ENCODE assay signal across 10 cellular contexts in genomic region chr5:53991942-53992341, GRCh38.
DNase-seq lines count a peak whose midpoint lies in the region; ATAC-seq and TF ChIP-seq lines count a peak whose summit lies in the region.
"Had no signal": no experiment of that assay in that cellular context is flagged by ENCODE, and none has a peak within 500 bp of the region (broad histone marks: within the 10 kb centered on the region; RNA-seq: fewer than 3 reads in every experiment).

No MANE protein-coding gene starts in this region.

- H3K27me3 ChIP-seq in heart right ventricle (no peaks in the 10 kb centered on the region), endodermal cell (ENCODE audit: control insufficient read depth, insufficient read depth, low read length, poor library complexity, severe bottlenecking) (no peaks in the 10 kb centered on the region), upper lobe of left lung (no peaks in the 10 kb centered on the region)
- no peaks in the 10 kb centered on the region for H3K27me3 ChIP-seq in CD8-positive, alpha-beta memory T cell (ENCODE audit: insufficient read depth, low read length, poor library complexity, severe bottlenecking)
- H3K27me3 ChIP-seq: SJSA1 had no signal

- intact Hi-C loops in heart right ventricle (cut with DNase I) (loop anchor here in 1 of 10 donors (10.0 kb wide), 1 partner anchor 517 kb away; no protein-coding TSS in a partner anchor), cardiac septum (cut with DNase I) (loop anchor here (5.0 kb wide), 1 partner anchor 510 kb away; the partner anchor contains the start of gene FST)

- no peak overlapping the region for H3K4me3 Mint-ChIP-seq in endodermal cell
- no peak overlapping the region for H3K4me3 Mint-ChIP-seq in CD8-positive, alpha-beta memory T cell
- H3K4me3 Mint-ChIP-seq: activated naive CD4-positive, alpha-beta T cell treated with anti-CD3 and anti-CD28 coated beads for 36 hours had no signal

- CTCF ChIA-PET in CD8-positive, alpha-beta memory T cell (lab: Charles Lee), result no interaction called here

- DNase-seq in heart right ventricle (no peak), cardiac septum (ENCODE audit: low spot score) (no peak), NCI-H460 (ENCODE audit: extremely low read depth, low read depth) (peak; percentile 7), endodermal cell (no peak), upper lobe of left lung (no peak), NCI-H2227 (lab: John Stamatoyannopoulos, UW; ENCODE audit: unreplicated experiment) (no peak), hepatic stellate cell (ENCODE audit: low spot score) (no peak)
- DNase-seq in CD8-positive, alpha-beta memory T cell, result no peak
- DNase-seq: activated naive CD4-positive, alpha-beta T cell treated with anti-CD3 and anti-CD28 coated beads for 36 hours had no signal

- ATAC-seq in heart right ventricle (peak in 1 of 8 donors; percentile 28), upper lobe of left lung (ENCODE audit: low FRiP score in 2 of 2) (no peak)

- H3K36me3 ChIP-seq in heart right ventricle (peaks cover 0 to 4% (median 0%) of the 10 kb centered on the region in 9 donors), endodermal cell (ENCODE audit: control insufficient read depth, insufficient read depth, low read length) (no peaks in the 10 kb centered on the region), upper lobe of left lung (no peaks in the 10 kb centered on the region)
- no peaks in the 10 kb centered on the region for H3K36me3 ChIP-seq in CD8-positive, alpha-beta memory T cell (ENCODE audit: insufficient read depth, low read length)
- H3K36me3 ChIP-seq: SJSA1 had no signal

- H3K27ac ChIP-seq in heart right ventricle (no peak overlapping the region), endodermal cell (ENCODE audit: low read depth, low read length) (no peak overlapping the region), upper lobe of left lung (no peak overlapping the region)
- no peak overlapping the region for H3K27ac ChIP-seq in CD8-positive, alpha-beta memory T cell (ENCODE audit: low read depth, low read length)
- H3K27ac ChIP-seq: SJSA1 had no signal

- no peaks in the 10 kb centered on the region for H3K36me3 Mint-ChIP-seq in endodermal cell (ENCODE audit: low read depth)
- H3K36me3 Mint-ChIP-seq in CD8-positive, alpha-beta memory T cell, result peaks cover 5 to 8% (median 8%) of the 10 kb centered on the region in 3 donors

- no peaks in the 10 kb centered on the region for H3K9me3 Mint-ChIP-seq in endodermal cell
- no peaks in the 10 kb centered on the region for H3K9me3 Mint-ChIP-seq in CD8-positive, alpha-beta memory T cell
- H3K9me3 Mint-ChIP-seq: activated naive CD4-positive, alpha-beta T cell treated with anti-CD3 and anti-CD28 coated beads for 36 hours had no signal

- H3K4me3 ChIP-seq in heart right ventricle (no peak overlapping the region), endodermal cell (ENCODE audit: low read length) (no peak overlapping the region), upper lobe of left lung (no peak overlapping the region)
- H3K4me3 ChIP-seq in CD8-positive, alpha-beta memory T cell (ENCODE audit: low read length), result no peak overlapping the region
- H3K4me3 ChIP-seq: SJSA1 had no signal

- no peak overlapping the region for H3K9ac ChIP-seq in endodermal cell (ENCODE audit: extremely low read depth, low read length, poor library complexity, severe bottlenecking)

- H3K4me1 ChIP-seq in heart right ventricle (no peaks in the 10 kb centered on the region), endodermal cell (ENCODE audit: control insufficient read depth, insufficient read depth, low read length) (peaks cover 7% of the 10 kb centered on the region), upper lobe of left lung (no peaks in the 10 kb centered on the region)
- H3K4me1 ChIP-seq in CD8-positive, alpha-beta memory T cell (ENCODE audit: insufficient read depth, low read length), result no peaks in the 10 kb centered on the region
- H3K4me1 ChIP-seq: SJSA1 had no signal

- no peak for TF ChIP-seq EP300 in upper lobe of left lung (IDR thresholded peaks at IDR 0.05)

- H3K4me1 Mint-ChIP-seq in endodermal cell, result peaks cover 44% of the 10 kb centered on the region
- no peaks in the 10 kb centered on the region for H3K4me1 Mint-ChIP-seq in CD8-positive, alpha-beta memory T cell

- 97 to 99% methylated on average over 4 of the region's 4 CpGs for WGBS in heart right ventricle, 2 donors
- 90 to 96% methylated on average over 4 of the region's 4 CpGs for WGBS in endodermal cell (ENCODE audit: insufficient coverage in 1 of 2, insufficient read length in 1 of 2), 2 experiments
- WGBS in upper lobe of left lung, 2 donors, result 96 to 97% methylated on average over 4 of the region's 4 CpGs

- no peak overlapping the region for H3K27ac Mint-ChIP-seq in endodermal cell
- no peak overlapping the region for H3K27ac Mint-ChIP-seq in CD8-positive, alpha-beta memory T cell
- H3K27ac Mint-ChIP-seq: activated naive CD4-positive, alpha-beta T cell treated with anti-CD3 and anti-CD28 coated beads for 36 hours had no signal

- POLR2A ChIA-PET in CD8-positive, alpha-beta memory T cell (lab: Charles Lee), result no interaction called here

- TF ChIP-seq POLR2A in upper lobe of left lung (IDR thresholded peaks at IDR 0.05), result no peak

- TF ChIP-seq CTCF in heart right ventricle (IDR thresholded peaks at IDR 0.05), result peak in 8 of 9 donors; percentile 11 to 55 (median 41)
- TF ChIP-seq CTCF in endodermal cell (conservative IDR thresholded peaks at IDR 0.05), result peak; percentile 76
- TF ChIP-seq CTCF in upper lobe of left lung (IDR thresholded peaks at IDR 0.05), result peak in 4 of 6 experiments; percentile 15 to 32 (median 22)

- H3K9me3 ChIP-seq in heart right ventricle, result no peaks in the 10 kb centered on the region
- no peaks in the 10 kb centered on the region for H3K9me3 ChIP-seq in endodermal cell (ENCODE audit: control insufficient read depth, low read length)
- H3K9me3 ChIP-seq in upper lobe of left lung, result no peaks in the 10 kb centered on the region
- H3K9me3 ChIP-seq in CD8-positive, alpha-beta memory T cell (ENCODE audit: low read length), result no peaks in the 10 kb centered on the region
- H3K9me3 ChIP-seq: SJSA1 had no signal

- no peaks in the 10 kb centered on the region for H3K27me3 Mint-ChIP-seq in endodermal cell (ENCODE audit: insufficient read depth)
- no peaks in the 10 kb centered on the region for H3K27me3 Mint-ChIP-seq in CD8-positive, alpha-beta memory T cell

Comparison
In these comparisons a context has a peak if more than half of its experiments do, and no peak if none do; other contexts are left out.
1. CTCF ChIP-seq: peak in every context shown above with its lines; median percentile 76 in endodermal cell; 41 in heart right ventricle; 22 in upper lobe of left lung.